ENCODE assay signal across 11 cellular contexts in genomic region chr14:92880851-92881250, GRCh38. TPM values are rescaled to one million over a fixed set of nuclear protein-coding genes. Genes with fewer than 3 reads are reported as not detected.
DNase-seq lines count a peak whose midpoint lies in the region; ATAC-seq and TF ChIP-seq lines count a peak whose summit lies in the region.
"Had no signal": no experiment of that assay in that cellular context is flagged by ENCODE, and none has a peak within 500 bp of the region (broad histone marks: within the 10 kb centered on the region; RNA-seq: fewer than 3 reads in every experiment).

No MANE protein-coding gene starts in this region.

- intact Hi-C loops in upper lobe of right lung (cut with DNase I): no loop called here
- intact Hi-C loops in activated CD4-positive, alpha-beta memory T cell treated with anti-CD3 and anti-CD28 coated beads for 36 hours (cut with micrococcal nuclease): no loop called here

- H3K27ac Mint-ChIP-seq in glutamatergic neuron (ENCODE audit: unreplicated experiment): no peak overlapping the region
- no peak overlapping the region for H3K27ac Mint-ChIP-seq in activated CD4-positive, alpha-beta memory T cell treated with anti-CD3 and anti-CD28 coated beads for 36 hours
- H3K27ac Mint-ChIP-seq: T-cell had no signal

- H3K9me3 Mint-ChIP-seq in glutamatergic neuron (ENCODE audit: unreplicated experiment): peaks cover 4% of the 10 kb centered on the region
- no peaks in the 10 kb centered on the region for H3K9me3 Mint-ChIP-seq in activated CD4-positive, alpha-beta memory T cell treated with anti-CD3 and anti-CD28 coated beads for 36 hours
- H3K9me3 Mint-ChIP-seq: T-cell had no signal

- no peak overlapping the region for H3K4me3 ChIP-seq in upper lobe of right lung
- H3K4me3 ChIP-seq: BLaER1 treated with 17β-estradiol and CSF1 and Interleukin-3, amounts not matched to agents 10 nM and 100 nM; mucosa of descending colon had no signal

- peak; percentile 70 for DNase-seq in SIG-M5 treated with dmso at 0.1 percent for 504 hours (lab: John Stamatoyannopoulos, UW; ENCODE audit: unreplicated experiment)
- DNase-seq in SIG-M5 (lab: John Stamatoyannopoulos, UW): no peak
- DNase-seq in RKO (ENCODE audit: low spot score): peak; percentile 30
- no peak for DNase-seq in glutamatergic neuron
- no peak for DNase-seq in upper lobe of right lung
- DNase-seq in activated CD4-positive, alpha-beta memory T cell treated with anti-CD3 and anti-CD28 coated beads for 36 hours: no peak
- DNase-seq in NAMALWA (ENCODE audit: low spot score): no peak
- DNase-seq: T-cell had no signal

- H3K4me3 Mint-ChIP-seq in glutamatergic neuron (ENCODE audit: unreplicated experiment): peak overlapping the region; percentile 5
- no peak overlapping the region for H3K4me3 Mint-ChIP-seq in activated CD4-positive, alpha-beta memory T cell treated with anti-CD3 and anti-CD28 coated beads for 36 hours
- H3K4me3 Mint-ChIP-seq: T-cell had no signal

- H3K4me1 Mint-ChIP-seq in glutamatergic neuron (ENCODE audit: low read depth, unreplicated experiment): peaks cover 24% of the 10 kb centered on the region
- H3K4me1 Mint-ChIP-seq in activated CD4-positive, alpha-beta memory T cell treated with anti-CD3 and anti-CD28 coated beads for 36 hours (ENCODE audit: low read depth): no peaks in the 10 kb centered on the region
- H3K4me1 Mint-ChIP-seq: T-cell had no signal

- TF ChIP-seq CTCF in glutamatergic neuron (IDR thresholded peaks at IDR 0.05; ENCODE audit: partially characterized antibody, unreplicated experiment): no peak
- peak; percentile 23 for TF ChIP-seq CTCF in upper lobe of right lung (IDR thresholded peaks at IDR 0.05)

- peaks cover 3% of the 10 kb centered on the region for H3K36me3 Mint-ChIP-seq in glutamatergic neuron (ENCODE audit: unreplicated experiment)
- H3K36me3 Mint-ChIP-seq in activated CD4-positive, alpha-beta memory T cell treated with anti-CD3 and anti-CD28 coated beads for 36 hours: no peaks in the 10 kb centered on the region
- H3K36me3 Mint-ChIP-seq: T-cell had no signal

- ATAC-seq in upper lobe of right lung (peak; percentile 80), HG03039 (IDR thresholded peaks at IDR 0.05; ENCODE audit: unreplicated experiment) (no peak)
- ATAC-seq: mucosa of descending colon, T-cell had no signal

- H3K4me1 ChIP-seq in upper lobe of right lung: no peaks in the 10 kb centered on the region

- H3K27me3 Mint-ChIP-seq in glutamatergic neuron (ENCODE audit: unreplicated experiment): peaks cover 5% of the 10 kb centered on the region
- peaks cover 17% of the 10 kb centered on the region for H3K27me3 Mint-ChIP-seq in activated CD4-positive, alpha-beta memory T cell treated with anti-CD3 and anti-CD28 coated beads for 36 hours

- H3K36me3 ChIP-seq in upper lobe of right lung: no peaks in the 10 kb centered on the region
- H3K36me3 ChIP-seq: BLaER1 treated with 17β-estradiol and CSF1 and Interleukin-3, amounts not matched to agents 10 nM and 100 nM had no signal

- POLR2A ChIA-PET in activated CD4-positive, alpha-beta memory T cell treated with anti-CD3 and anti-CD28 coated beads for 36 hours (lab: Charles Lee): no interaction called here

- H3K9me3 ChIP-seq in upper lobe of right lung: no peaks in the 10 kb centered on the region
- H3K9me3 ChIP-seq: mucosa of descending colon had no signal

- H3K27me3 ChIP-seq in upper lobe of right lung: peaks cover 8% of the 10 kb centered on the region
- H3K27me3 ChIP-seq: BLaER1 treated with 17β-estradiol and CSF1 and Interleukin-3, amounts not matched to agents 10 nM and 100 nM had no signal

- H3K27ac ChIP-seq in upper lobe of right lung: no peak overlapping the region
- H3K27ac ChIP-seq: BLaER1 treated with 17β-estradiol and CSF1 and Interleukin-3, amounts not matched to agents 10 nM and 100 nM had no signal

- CTCF ChIA-PET in activated CD4-positive, alpha-beta memory T cell treated with anti-CD3 and anti-CD28 coated beads for 36 hours (lab: Charles Lee): no interaction called here

RNA-seq across cellular contexts. Expression of gene CHGA, which starts 42.1 kb away (rescaled TPM):
- total RNA-seq in glutamatergic neuron (ENCODE audit: unreplicated experiment) (663 TPM), upper lobe of right lung (not detected)
- not detected for total RNA-seq in activated CD4-positive, alpha-beta memory T cell treated with anti-CD3 and anti-CD28 coated beads for 36 hours

Comparison
In these comparisons a context has a peak if more than half of its experiments do, and no peak if none do; other contexts are left out.
1. DNase-seq: peak in SIG-M5 treated with dmso at 0.1 percent for 504 hours (single experiment) and RKO (single experiment); none in SIG-M5 (single experiment), glutamatergic neuron (single experiment), upper lobe of right lung (single experiment), activated CD4-positive, alpha-beta memory T cell treated with anti-CD3 and anti-CD28 coated beads for 36 hours (single experiment) and NAMALWA (single experiment).
2. RNA of gene CHGA, which starts 42.1 kb away (total RNA-seq): 663 TPM in glutamatergic neuron (single experiment); not detected in upper lobe of right lung (single experiment) and not detected in activated CD4-positive, alpha-beta memory T cell treated with anti-CD3 and anti-CD28 coated beads for 36 hours; every median in the first group is over 100 times any median in the second.